In genomic region chr4:18945464-18945863, GRCh38 we compare ENCODE assay signal across 7 cellular contexts.
"Had no signal": no experiment of that assay in that cellular context is flagged by ENCODE, and none has a peak within 500 bp of the region (broad histone marks: within the 10 kb centered on the region; RNA-seq: fewer than 3 reads in every experiment).

No MANE protein-coding gene starts in this region.

- H3K4me1 Mint-ChIP-seq: IgD-negative memory B cell had no signal

- DNase-seq: KBM-7, KG1 had no signal

- H3K9ac ChIP-seq: KMS-11 had no signal

- H3K4me3 Mint-ChIP-seq: IgD-negative memory B cell had no signal

- H3K4me3 ChIP-seq: K562 had no signal

- FAIRE-seq: HTR-8/SVneo, K562 had no signal

- H3K4me2 ChIP-seq: KMS-11 had no signal

- H3K27ac ChIP-seq: HL-60, KMS-11 had no signal

- H3K27ac Mint-ChIP-seq: IgD-negative memory B cell had no signal

- ATAC-seq: K562 had no signal
